8 cellular contexts compared by ENCODE assay signal in the genomic region with DNA sequence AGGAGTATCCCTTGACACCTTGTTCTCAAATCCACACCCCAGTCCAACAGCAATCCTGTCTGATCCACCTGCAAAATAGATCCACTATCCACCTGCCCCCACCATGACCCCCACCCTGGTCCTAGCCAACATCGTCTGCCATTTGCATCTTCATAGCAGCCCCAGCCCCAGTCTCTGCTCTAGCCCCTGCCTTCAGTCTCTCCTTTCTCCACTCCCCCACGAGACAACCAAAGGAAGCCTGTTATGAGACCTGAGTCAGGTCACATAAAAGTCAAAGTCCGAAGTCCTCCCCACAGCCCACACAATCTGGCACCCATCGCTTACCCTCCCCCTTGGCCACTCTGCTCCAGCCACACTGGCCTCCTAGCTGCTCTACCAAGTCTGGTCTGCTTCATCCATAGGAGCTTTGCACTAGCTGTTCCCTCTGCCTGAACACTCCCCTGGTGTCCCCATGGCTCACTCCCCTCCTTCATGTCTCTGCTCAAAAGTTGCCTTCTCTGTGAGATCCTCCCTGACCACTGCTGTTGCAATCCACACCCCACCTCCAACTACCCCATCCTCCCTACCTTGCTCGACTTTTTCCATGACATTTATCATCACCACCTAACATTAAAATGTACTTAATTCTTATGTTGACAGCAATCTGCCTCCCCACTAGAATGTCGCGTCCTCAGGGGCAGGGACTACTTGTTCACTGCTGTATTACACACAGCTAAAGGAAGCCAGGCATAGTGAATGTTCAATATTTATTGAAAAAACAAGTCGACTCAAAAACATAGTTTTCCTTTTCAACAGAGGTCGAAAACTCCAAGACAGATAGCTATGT. TPM values are rescaled to one million over a fixed set of nuclear protein-coding genes. Genes with fewer than 3 reads are reported as not detected.
DNase-seq lines count a peak whose midpoint lies in the region; ATAC-seq and TF ChIP-seq lines count a peak whose summit lies in the region.

No MANE protein-coding gene starts in this region.

- TF ChIP-seq CTCF in Caco-2 (IDR thresholded peaks at IDR 0.05; ENCODE audit: insufficient read depth in 1 of 2, low read depth in 1 of 2, low read length in 1 of 2, severe bottlenecking in 1 of 2, unreplicated experiment in 1 of 2) (no peak), MCF 10A (IDR thresholded peaks at IDR 0.05; ENCODE audit: unreplicated experiment) (no peak), lower leg skin (IDR thresholded peaks at IDR 0.05) (peak in 1 of 3 donors; percentile 45), thyroid gland (IDR thresholded peaks at IDR 0.05) (no peak)

- peak; percentile 67 to 83 for DNase-seq in Caco-2
- DNase-seq in MV-4-11 (lab: John Stamatoyannopoulos, UW) = peak; percentile 52
- DNase-seq in MCF 10A (ENCODE audit: unreplicated experiment) = peak; percentile 67
- peak; percentile 55 to 92 for DNase-seq in lower leg skin (ENCODE audit: low spot score in 2 of 2)
- DNase-seq in thyroid gland = peak; percentile 37 to 60

- H3K4me3 ChIP-seq in Caco-2 (ENCODE audit: low read depth, low read length) (peak overlapping the region; percentile 66), lower leg skin (ENCODE audit: low read depth, poor library complexity, severe bottlenecking) (no peak overlapping the region), thyroid gland (replicated peaks in 1 of 3) (peak overlapping the region in 1 of 3 donors; percentile 92)

- intact Hi-C loops in Caco-2 (cut with micrococcal nuclease; ENCODE audit: unreplicated experiment) = loop anchor here (1.0 kb wide), 2 partner anchors 14 to 289 kb away; no protein-coding TSS in a partner anchor
- intact Hi-C loops in MCF 10A (cut with micrococcal nuclease) = loop anchor here (1.0 kb wide), 3 partner anchors 14 to 289 kb away; no protein-coding TSS in a partner anchor
- intact Hi-C loops in lower leg skin (cut with DNase I; ENCODE audit: low total_unique reads) = no loop called here
- intact Hi-C loops in thyroid gland (cut with DNase I) = no loop called here

- CTCF ChIA-PET in Caco-2 (lab: Charles Lee) (interaction anchor here (0.6 to 2.5 kb wide), 7 partner anchors 9 to 435 kb away, joined by 3 to 52 read pairs (median 3); a partner anchor contains a TSS), MCF 10A (lab: Yijun Ruan, JAX) (interaction anchor here (0.6 to 1.9 kb wide), 16 partner anchors 8 to 1046 kb away, joined by 3 to 80 read pairs (median 5); a partner anchor contains a TSS)

- BruUV-seq in Caco-2 (replicated peaks; lab: Mats Ljungman, UMichigan) = no TSS peak
- BruUV-seq in MCF 10A (replicated peaks; lab: Mats Ljungman, UMichigan) = no TSS peak

- POLR2A ChIA-PET in Caco-2 (lab: Charles Lee) = interaction anchor here (0.5 to 2.3 kb wide), 8 partner anchors 9 to 1367 kb away, joined by 3 to 20 read pairs (median 6); a partner anchor contains a TSS
- POLR2A ChIA-PET in MCF 10A (lab: Yijun Ruan, JAX) = interaction anchor here (0.6 to 2.2 kb wide), 17 partner anchors 9 to 299 kb away, joined by 3 to 110 read pairs (median 5); a partner anchor contains a TSS

- H3K4me1 ChIP-seq in Caco-2 (peaks cover 30% of the 10 kb centered on the region), thyroid gland (peaks cover 41 to 44% of the 10 kb centered on the region in 2 donors)

- no peaks in the 10 kb centered on the region for H3K9me3 ChIP-seq in Caco-2
- no peaks in the 10 kb centered on the region for H3K9me3 ChIP-seq in thyroid gland

- peaks cover 4% of the 10 kb centered on the region; the same call in 1 of the 2 replicates for H3K36me3 ChIP-seq in Caco-2 (ENCODE audit: control insufficient read depth, insufficient read depth, low read length)
- peaks cover 14 to 20% of the 10 kb centered on the region in 2 donors for H3K36me3 ChIP-seq in thyroid gland

- no peak for ATAC-seq in GM18907 (IDR thresholded peaks at IDR 0.05; ENCODE audit: unreplicated experiment)
- ATAC-seq in GM19452 (IDR thresholded peaks at IDR 0.05; ENCODE audit: unreplicated experiment) = no peak
- ATAC-seq in GM18511 (IDR thresholded peaks at IDR 0.05; ENCODE audit: unreplicated experiment) = no peak

- TF ChIP-seq POLR2A in lower leg skin (IDR thresholded peaks at IDR 0.05) (no peak), thyroid gland (IDR thresholded peaks at IDR 0.05) (no peak)

- H3K27me3 Mint-ChIP-seq in Caco-2 (ENCODE audit: insufficient read depth, unreplicated experiment) (peaks cover 3% of the 10 kb centered on the region), MCF 10A (ENCODE audit: insufficient read depth, unreplicated experiment) (no peaks in the 10 kb centered on the region)

- no peaks in the 10 kb centered on the region for H3K27me3 ChIP-seq in Caco-2 (replicated peaks; ENCODE audit: control insufficient read depth, insufficient read depth, low read length)
- no peaks in the 10 kb centered on the region for H3K27me3 ChIP-seq in thyroid gland

- H3K4me3 Mint-ChIP-seq in Caco-2 (ENCODE audit: unreplicated experiment) (peak overlapping the region; percentile 77), MCF 10A (ENCODE audit: unreplicated experiment) (peak overlapping the region; percentile 94)

- H3K9me3 Mint-ChIP-seq in Caco-2 (ENCODE audit: unreplicated experiment) (no peaks in the 10 kb centered on the region), MCF 10A (ENCODE audit: unreplicated experiment) (no peaks in the 10 kb centered on the region)

- H3K27ac ChIP-seq in thyroid gland = peak overlapping the region; percentile 95 to 100 (median 99)

- H3K36me3 Mint-ChIP-seq in Caco-2 (ENCODE audit: insufficient read depth, unreplicated experiment) (peaks cover 76% of the 10 kb centered on the region), MCF 10A (ENCODE audit: insufficient read depth, unreplicated experiment) (peaks cover 63% of the 10 kb centered on the region)

- H3K4me1 Mint-ChIP-seq in Caco-2 (ENCODE audit: low read depth, unreplicated experiment) (peaks cover 43% of the 10 kb centered on the region), MCF 10A (ENCODE audit: insufficient read depth, unreplicated experiment) (peaks cover 29% of the 10 kb centered on the region)

- WGBS in lower leg skin, 2 donors = 17 to 19% methylated on average over 9 of the region's 9 CpGs
- 32 to 33% methylated on average over 9 of the region's 9 CpGs for WGBS in thyroid gland, 2 donors

- H3K27ac Mint-ChIP-seq in Caco-2 (ENCODE audit: unreplicated experiment) (peak overlapping the region; percentile 90), MCF 10A (ENCODE audit: low read depth, unreplicated experiment) (peak overlapping the region; percentile 92)

RNA-seq across cellular contexts. Expression of a gene that starts 1.2 kb away (rescaled TPM):
- total RNA-seq in Caco-2 (2022) = 49.8 and 64.1 TPM in 2 replicates
- 19.2 and 19.6 TPM in 2 replicates for total RNA-seq in MCF 10A (2022)
- total RNA-seq in lower leg skin = 1 to 10 TPM; 3.0 to 6.4 (median 4.3) TPM
- total RNA-seq in thyroid gland = 10 to 100 TPM in 2 of 4 donors, 1 to 10 TPM in 2; 8.2 to 29.1 (median 10.7) TPM

RNA-seq across cellular contexts. Expression of a gene that starts 4.6 kb away (rescaled TPM):
- total RNA-seq in Caco-2 (2022) (25.8 and 29.7 TPM in 2 replicates), MCF 10A (2022) (83.7 and 98.4 TPM in 2 replicates), lower leg skin (100 to 1,000 TPM; 170 to 536 (median 280) TPM), thyroid gland (100 to 1,000 TPM in 1 of 4 donors, 10 to 100 TPM in 3; 32.4 to 109 (median 62.4) TPM)

RNA-seq across cellular contexts. Expression of a gene that starts 20.0 kb away (rescaled TPM):
- total RNA-seq in Caco-2 (2022) (50.3 and 50.8 TPM in 2 replicates), MCF 10A (2022) (24.3 and 31.7 TPM in 2 replicates), lower leg skin (10 to 100 TPM; 30.3 to 35.8 (median 33.3) TPM), thyroid gland (10 to 100 TPM; 44.3 to 77.5 (median 63.4) TPM)

RNA-seq across cellular contexts. Expression of a gene that starts 20.3 kb away (rescaled TPM):
- total RNA-seq in Caco-2 (2022) (57.9 and 59.0 TPM in 2 replicates), MCF 10A (2022) (47.0 and 48.5 TPM in 2 replicates), lower leg skin (10 to 100 TPM; 22.4 to 48.0 (median 36.3) TPM), thyroid gland (10 to 100 TPM; 38.8 to 60.3 (median 50.8) TPM)

RNA-seq across cellular contexts. Expression of a gene that starts 24.5 kb away (rescaled TPM):
- total RNA-seq in Caco-2 (2022) (2,801 and 3,019 TPM in 2 replicates), MCF 10A (2022) (2,837 and 2,909 TPM in 2 replicates), lower leg skin (1,000 to 10,000 TPM; 1,726 to 3,026 (median 2,088) TPM), thyroid gland (1,000 to 10,000 TPM in 2 of 4 donors, 100 to 1,000 TPM in 2; 919 to 2,686 (median 1,277) TPM)

Comparison
In these comparisons a context has a peak if more than half of its experiments do, and no peak if none do; other contexts are left out.
1. intact Hi-C loops: an anchor here in Caco-2 (1.0 kb wide) and MCF 10A (1.0 kb wide); none called in lower leg skin and thyroid gland.